ENCODE assay signal across 1 cellular context in the genomic region with DNA sequence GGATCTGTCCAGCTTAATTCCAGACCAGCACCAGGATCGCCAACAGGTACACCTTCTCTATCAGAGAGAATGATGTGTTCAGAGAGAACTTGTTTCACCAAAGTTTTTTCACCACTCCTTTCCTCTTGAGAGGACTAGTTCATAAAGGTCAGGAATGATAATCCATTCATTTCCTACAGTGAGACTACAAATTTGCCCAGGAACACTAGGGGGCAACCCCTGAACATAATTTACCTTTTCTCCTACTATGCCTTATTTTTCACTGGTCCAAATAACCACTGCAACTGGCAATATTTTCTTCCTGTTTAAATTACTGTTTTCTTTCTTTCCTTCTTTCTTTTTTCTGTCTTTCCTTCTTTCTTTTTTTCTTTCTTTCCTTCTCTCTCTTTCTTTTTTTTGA.
TF ChIP-seq lines count a peak whose summit lies in the region.

No MANE protein-coding gene starts in this region.

TF ChIP-seq in GM23338, 12 proteins besides CTCF, POLR2A, EP300 and RAD21 (continued from another document):
- TF ChIP-seq STAT1 (IDR thresholded peaks at IDR 0.05; ENCODE audit: unreplicated experiment): no peak
- TF ChIP-seq ZNF114 (CRISPR knock-in tag; IDR thresholded peaks at IDR 0.05): no peak
- no peak for TF ChIP-seq CREB1 (CRISPR knock-in tag; IDR thresholded peaks at IDR 0.05; ENCODE audit: low read depth)
- TF ChIP-seq EZH2 (IDR thresholded peaks at IDR 0.05; ENCODE audit: low read depth, unreplicated experiment): no peak
- TF ChIP-seq, protein P1, sequence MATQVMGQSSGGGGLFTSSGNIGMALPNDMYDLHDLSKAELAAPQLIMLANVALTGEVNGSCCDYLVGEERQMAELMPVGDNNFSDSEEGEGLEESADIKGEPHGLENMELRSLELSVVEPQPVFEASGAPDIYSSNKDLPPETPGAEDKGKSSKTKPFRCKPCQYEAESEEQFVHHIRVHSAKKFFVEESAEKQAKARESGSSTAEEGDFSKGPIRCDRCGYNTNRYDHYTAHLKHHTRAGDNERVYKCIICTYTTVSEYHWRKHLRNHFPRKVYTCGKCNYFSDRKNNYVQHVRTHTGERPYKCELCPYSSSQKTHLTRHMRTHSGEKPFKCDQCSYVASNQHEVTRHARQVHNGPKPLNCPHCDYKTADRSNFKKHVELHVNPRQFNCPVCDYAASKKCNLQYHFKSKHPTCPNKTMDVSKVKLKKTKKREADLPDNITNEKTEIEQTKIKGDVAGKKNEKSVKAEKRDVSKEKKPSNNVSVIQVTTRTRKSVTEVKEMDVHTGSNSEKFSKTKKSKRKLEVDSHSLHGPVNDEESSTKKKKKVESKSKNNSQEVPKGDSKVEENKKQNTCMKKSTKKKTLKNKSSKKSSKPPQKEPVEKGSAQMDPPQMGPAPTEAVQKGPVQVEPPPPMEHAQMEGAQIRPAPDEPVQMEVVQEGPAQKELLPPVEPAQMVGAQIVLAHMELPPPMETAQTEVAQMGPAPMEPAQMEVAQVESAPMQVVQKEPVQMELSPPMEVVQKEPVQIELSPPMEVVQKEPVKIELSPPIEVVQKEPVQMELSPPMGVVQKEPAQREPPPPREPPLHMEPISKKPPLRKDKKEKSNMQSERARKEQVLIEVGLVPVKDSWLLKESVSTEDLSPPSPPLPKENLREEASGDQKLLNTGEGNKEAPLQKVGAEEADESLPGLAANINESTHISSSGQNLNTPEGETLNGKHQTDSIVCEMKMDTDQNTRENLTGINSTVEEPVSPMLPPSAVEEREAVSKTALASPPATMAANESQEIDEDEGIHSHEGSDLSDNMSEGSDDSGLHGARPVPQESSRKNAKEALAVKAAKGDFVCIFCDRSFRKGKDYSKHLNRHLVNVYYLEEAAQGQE (IDR thresholded peaks at IDR 0.05; ENCODE audit: unreplicated experiment): no peak
- no peak for TF ChIP-seq EZH2phosphoT487 (IDR thresholded peaks at IDR 0.05; ENCODE audit: unreplicated experiment)
